Comparison of ENCODE assay signal across 9 cellular contexts in genomic region chr14:69685217-69685616, GRCh38.
DNase-seq lines count a peak whose midpoint lies in the region; FAIRE-seq and TF ChIP-seq lines count a peak whose summit lies in the region.
"Had no signal": no experiment of that assay in that cellular context is flagged by ENCODE, and none has a peak within 500 bp of the region (broad histone marks: within the 10 kb centered on the region; RNA-seq: fewer than 3 reads in every experiment).

No MANE protein-coding gene starts in this region.

- peak; percentile 91 for FAIRE-seq in keratinocyte (lab: Jason Lieb, UNC)

- TF ChIP-seq CTCF in keratinocyte (optimal IDR thresholded peaks at IDR 0.05 in 1 of 3, IDR thresholded peaks at IDR 0.05 in 1 of 3, conservative IDR thresholded peaks at IDR 0.05 in 1 of 3; ENCODE audit: extremely low read depth in 1 of 3, insufficient read depth in 2 of 3, low read length in 3 of 3) = no peak

- peaks cover 3% of the 10 kb centered on the region in 2 experiments for H3K36me3 ChIP-seq in keratinocyte (ENCODE audit: control insufficient read depth in 2 of 2, extremely low read depth in 1 of 2, insufficient read depth in 2 of 2, low read length in 2 of 2)
- H3K36me3 ChIP-seq: SJSA1 had no signal

- peak overlapping the region; percentile 99 for H3K27ac ChIP-seq in keratinocyte (ENCODE audit: control insufficient read depth, insufficient read depth, low read length)
- H3K27ac ChIP-seq: SJSA1 had no signal

- no peaks in the 10 kb centered on the region for H4K20me1 ChIP-seq in keratinocyte (ENCODE audit: control insufficient read depth, extremely low read depth, insufficient read depth, low read length)

- H3K4me1 ChIP-seq in keratinocyte (ENCODE audit: control insufficient read depth, extremely low read depth, insufficient read depth, low read length) = peaks cover 44% of the 10 kb centered on the region

- H3K79me2 ChIP-seq in keratinocyte (ENCODE audit: control insufficient read depth, insufficient read depth, low read length) = peaks cover 42% of the 10 kb centered on the region

- H3K4me3 ChIP-seq in keratinocyte (ENCODE audit: control insufficient read depth in 2 of 3, extremely low read depth in 1 of 3, insufficient read depth in 2 of 3, low read depth in 1 of 3, low read length in 3 of 3) = peak overlapping the region in 2 of 3 experiments; percentile 66 to 68
- H3K4me3 ChIP-seq: SJSA1 had no signal

- H3K9me1 ChIP-seq in keratinocyte (ENCODE audit: control insufficient read depth, extremely low read depth, insufficient read depth, low read length) = peaks cover 2% of the 10 kb centered on the region

- peak overlapping the region; percentile 99 for H3K4me2 ChIP-seq in keratinocyte (ENCODE audit: control insufficient read depth, extremely low read depth, insufficient read depth, low read depth, low read length)

- no peaks in the 10 kb centered on the region for H3K27me3 ChIP-seq in keratinocyte (ENCODE audit: control insufficient read depth, extremely low read depth, insufficient read depth, low read length)
- H3K27me3 ChIP-seq: SJSA1 had no signal

- dilution Hi-C loops in keratinocyte (cut with MboI; ENCODE audit: extremely low pct_ligation_motif_present, low sequenced_read_pairs) = no loop called here

- H3K9me3 ChIP-seq in keratinocyte (ENCODE audit: control insufficient read depth, low read depth, low read length) = no peaks in the 10 kb centered on the region
- H3K9me3 ChIP-seq: SJSA1 had no signal

- DNase-seq in activated gamma-delta T cell treated with anti-CD3 and anti-CD28 coated beads, Interleukin-2, amount 50 U/mL, for 16 hours (ENCODE audit: low read depth) = peak; percentile 29
- DNase-seq in activated gamma-delta T cell (lab: John Stamatoyannopoulos, UW) (no peak), keratinocyte (ENCODE audit: low read depth, low spot score) (peak; percentile 93), DMS114 treated with DMSO at 0.1 percent for 48 hours (lab: John Stamatoyannopoulos, UW; ENCODE audit: unreplicated experiment) (no peak), anterior cingulate cortex (lab: John Stamatoyannopoulos, UW) (no peak), midbrain (lab: John Stamatoyannopoulos, UW) (no peak)
- DNase-seq in activated CD8-positive, alpha-beta memory T cell treated with anti-CD3 and anti-CD28 coated beads for 4 hours (ENCODE audit: low read depth in 2 of 2) = peak; percentile 21 to 46
- DNase-seq in stimulated activated CD8-positive, alpha-beta memory T cell treated with anti-CD3 and anti-CD28 coated beads, Interleukin-4, amount 100 ng/mL, for 48 hours = peak; percentile 76

- H3K9ac ChIP-seq in keratinocyte (ENCODE audit: control insufficient read depth, extremely low read depth, insufficient read depth, low read length) = peak overlapping the region; percentile 87

- H2AFZ ChIP-seq in keratinocyte (ENCODE audit: control insufficient read depth, low read length) = no peak overlapping the region

Comparison
In these comparisons a context has a peak if more than half of its experiments do, and no peak if none do; other contexts are left out.
1. DNase-seq: peak in activated gamma-delta T cell treated with anti-CD3 and anti-CD28 coated beads, Interleukin-2, amount 50 U/mL, for 16 hours (single experiment), activated CD8-positive, alpha-beta memory T cell treated with anti-CD3 and anti-CD28 coated beads for 4 hours (2 of 2), keratinocyte (single experiment) and stimulated activated CD8-positive, alpha-beta memory T cell treated with anti-CD3 and anti-CD28 coated beads, Interleukin-4, amount 100 ng/mL, for 48 hours (single experiment); none in activated gamma-delta T cell (single experiment), DMS114 treated with DMSO at 0.1 percent for 48 hours (single experiment), anterior cingulate cortex (0 of 58) and midbrain (single experiment).